In genomic region chr1:239987103-239987745, GRCh38 we compare ENCODE assay signal across 8 cellular contexts.
DNase-seq lines count a peak whose midpoint lies in the region; ATAC-seq and TF ChIP-seq lines count a peak whose summit lies in the region.

No MANE protein-coding gene starts in this region.

- no peak overlapping the region for H4K8ac ChIP-seq in trophoblast cell (ENCODE audit: low read depth, low read length)

- no peaks in the 10 kb centered on the region for H3K36me3 ChIP-seq in trophoblast cell (ENCODE audit: control insufficient read depth in 1 of 2, insufficient read depth in 2 of 2, low read length in 2 of 2)

- H3K4me3 ChIP-seq in epithelial cell of proximal tubule (ENCODE audit: low read depth, low read length) (no peak overlapping the region), trophoblast cell (ENCODE audit: low read depth, low read length) (no peak overlapping the region)

- no peaks in the 10 kb centered on the region for H3K4me1 Mint-ChIP-seq in HFFc6 (ENCODE audit: low read depth)

- no peaks in the 10 kb centered on the region for H3K4me1 ChIP-seq in trophoblast cell (ENCODE audit: control insufficient read depth in 1 of 2, insufficient read depth in 2 of 2, low read length in 2 of 2)

- no peak overlapping the region for H3K4ac ChIP-seq in trophoblast cell (ENCODE audit: low read depth, low read length)

- H3K18ac ChIP-seq in trophoblast cell (ENCODE audit: low read length) = no peak overlapping the region

- H3K23ac ChIP-seq in trophoblast cell (ENCODE audit: low read length) = no peak overlapping the region

- H3K27ac Mint-ChIP-seq in HFFc6 = no peak overlapping the region

- H3K27ac ChIP-seq in RWPE1 (no peak overlapping the region), trophoblast cell (ENCODE audit: low read depth, low read length) (no peak overlapping the region)

- H3K79me2 ChIP-seq in trophoblast cell (ENCODE audit: control insufficient read depth, insufficient read depth, low read length, poor library complexity) = no peaks in the 10 kb centered on the region

- no peak overlapping the region for H4K12ac ChIP-seq in trophoblast cell (ENCODE audit: low read depth, low read length)

- no peak overlapping the region for H2AFZ ChIP-seq in trophoblast cell (ENCODE audit: insufficient read depth, low read length, poor library complexity)

- no peak overlapping the region for H4K91ac ChIP-seq in trophoblast cell (ENCODE audit: low read depth, low read length)

- no peak overlapping the region for H2BK120ac ChIP-seq in trophoblast cell (ENCODE audit: insufficient read depth, low read length, poor library complexity)

- ATAC-seq in GM21367 (IDR thresholded peaks at IDR 0.05; ENCODE audit: unreplicated experiment) = no peak

- no peak overlapping the region for H2BK5ac ChIP-seq in trophoblast cell (ENCODE audit: low read depth, low read length, poor library complexity)

- no peak overlapping the region for H3K9ac ChIP-seq in trophoblast cell (ENCODE audit: low read length)

- no peaks in the 10 kb centered on the region for H3K36me3 Mint-ChIP-seq in HFFc6 (ENCODE audit: low read depth)

- H3K9me3 ChIP-seq in trophoblast cell (ENCODE audit: insufficient read depth, low read depth, low read length) = no peaks in the 10 kb centered on the region

- H3K79me1 ChIP-seq in trophoblast cell (ENCODE audit: low read length) = no peaks in the 10 kb centered on the region

- H3K14ac ChIP-seq in trophoblast cell (ENCODE audit: low read length) = no peak overlapping the region

- H2BK12ac ChIP-seq in trophoblast cell (ENCODE audit: low read length) = no peak overlapping the region

- DNase-seq in DMS53 (lab: John Stamatoyannopoulos, UW) (peak; percentile 78), HFFc6 (peak; percentile 37), RWPE1 (ENCODE audit: low spot score) (no peak), epithelial cell of proximal tubule (ENCODE audit: low read depth) (no peak), trophoblast cell (peak; percentile 23 to 61), NCI-H510A treated with DMSO at 0.1 percent for 48 hours (lab: John Stamatoyannopoulos, UW) (no peak)
- no peak for DNase-seq in activated CD8-positive, alpha-beta memory T cell treated with anti-CD3 and anti-CD28 coated beads, Interleukin-2, amount 50 U/mL, for 4 hours

- no peak overlapping the region for H3K4me3 Mint-ChIP-seq in HFFc6

- H3K27me3 ChIP-seq in trophoblast cell (ENCODE audit: insufficient read depth, low read length) = no peaks in the 10 kb centered on the region

- TF ChIP-seq CTCF in HFFc6 (IDR thresholded peaks at IDR 0.05) = peak; percentile 94
- peak; percentile 73 for TF ChIP-seq CTCF in RWPE1 (conservative IDR thresholded peaks at IDR 0.05; ENCODE audit: low read depth)
- peak; percentile 87 for TF ChIP-seq CTCF in epithelial cell of proximal tubule (conservative IDR thresholded peaks at IDR 0.05; ENCODE audit: low read depth, low read length)

- WGBS in trophoblast cell (ENCODE audit: extremely low coverage, insufficient coverage, insufficient read length) = no CpG with 5 or more reads among the region's 2 CpGs

- POLR2A ChIA-PET in RWPE1 (lab: Yijun Ruan, JAX; ENCODE audit: low non-redundant PET) = no interaction called here

- H3K4me2 ChIP-seq in trophoblast cell (ENCODE audit: low read length) = no peak overlapping the region

- no peak overlapping the region for H2AK5ac ChIP-seq in trophoblast cell (ENCODE audit: low read length)

- 0 out of 2 replicates have a peak, but pooled peaks cover 4% of the 10 kb centered on the region for H3K9me3 Mint-ChIP-seq in HFFc6

- peaks cover 16% of the 10 kb centered on the region for H3K27me3 Mint-ChIP-seq in HFFc6 (ENCODE audit: insufficient read depth)

- CTCF ChIA-PET in RWPE1 (lab: Yijun Ruan, JAX) = no interaction called here

Comparison
In these comparisons a context has a peak if more than half of its experiments do, and no peak if none do; other contexts are left out.
1. DNase-seq: peak in DMS53 (single experiment), HFFc6 (single experiment) and trophoblast cell (2 of 2); none in RWPE1 (single experiment), epithelial cell of proximal tubule (single experiment), NCI-H510A treated with DMSO at 0.1 percent for 48 hours (single experiment) and activated CD8-positive, alpha-beta memory T cell treated with anti-CD3 and anti-CD28 coated beads, Interleukin-2, amount 50 U/mL, for 4 hours (single experiment).
2. Peak in every context shown above with its lines, with median percentiles within 50 percentile points of each other: CTCF ChIP-seq.